Comparison of ENCODE assay signal across 1 cellular context in genomic region chr14:22871200-22871961, GRCh38.
A peak's percentile ranks its signal among the peaks of the same experiment; 100 is the strongest.
TF ChIP-seq lines count a peak whose summit lies in the region.

Gene LRP10 (plus strand): TSS chr14:22871740. CDS start chr14:22872304, 564 bp downstream.

TF ChIP-seq in K562, 482 proteins besides CTCF, POLR2A, EP300 and RAD21 (continued from another document and continues in another):
- TF ChIP-seq CHD7 (IDR thresholded peaks at IDR 0.05; ENCODE audit: low read depth, low read length) (peak; percentile 89), MAFG (tag; conservative IDR thresholded peaks at IDR 0.05) (no peak), THAP12 (CRISPR knock-in tag; IDR thresholded peaks at IDR 0.05) (peak; percentile 67; the same call in 1 of the 2 replicates), ZFP30 (CRISPR knock-in tag; IDR thresholded peaks at IDR 0.05; ENCODE audit: borderline replicate concordance) (no peak), RBM15 (IDR thresholded peaks at IDR 0.05; ENCODE audit: insufficient read depth, low read length) (no peak), ZNF3 (CRISPR knock-in tag; IDR thresholded peaks at IDR 0.05) (no peak), SP2 (IDR thresholded peaks at IDR 0.05; ENCODE audit: extremely low read depth, low read depth, low read length, poor library complexity, severe bottlenecking) (no peak), RB1 (IDR thresholded peaks at IDR 0.05; ENCODE audit: low read depth) (peak; percentile 70), CC2D1A (IDR thresholded peaks at IDR 0.05) (no peak), ID3 (CRISPR knock-in tag; IDR thresholded peaks at IDR 0.05) (no peak), ID3 (tag; IDR thresholded peaks at IDR 0.05) (peak; percentile 27; the same call in 1 of the 2 replicates), SMARCA5 (IDR thresholded peaks at IDR 0.05) (peak; percentile 10; the same call in 1 of the 2 replicates), ZNF282 (CRISPR knock-in tag; IDR thresholded peaks at IDR 0.05) (no peak), ESRRA (IDR thresholded peaks at IDR 0.05; ENCODE audit: borderline replicate concordance, low read depth) (0 out of 2 replicates have a peak, but pooled peaks have one; percentile 14), OTX1 (CRISPR knock-in tag; IDR thresholded peaks at IDR 0.05) (peak; percentile 27; the same call in 1 of the 2 replicates), NBN (IDR thresholded peaks at IDR 0.05; ENCODE audit: low read depth) (peak; percentile 42; the same call in 1 of the 2 replicates), TAF1 (IDR thresholded peaks at IDR 0.05; ENCODE audit: control insufficient read depth, extremely low read depth, insufficient read depth, low read length, severe bottlenecking) (peak; percentile 80), MYC (IDR thresholded peaks at IDR 0.05; ENCODE audit: low read depth, low read length) (0 out of 2 replicates have a peak, but pooled peaks have one; percentile 39), MYC (CRISPR knock-in tag; IDR thresholded peaks at IDR 0.05; ENCODE audit: borderline replicate concordance, low read depth) (no peak), MTA3 (IDR thresholded peaks at IDR 0.05; ENCODE audit: borderline replicate concordance) (0 out of 2 replicates have a peak, but pooled peaks have one; percentile 90), GATAD2A (IDR thresholded peaks at IDR 0.05) (peak; percentile 87), CLOCK (CRISPR knock-in tag; IDR thresholded peaks at IDR 0.05; ENCODE audit: borderline replicate concordance) (no peak), TGIF2 (CRISPR knock-in tag; IDR thresholded peaks at IDR 0.05) (peak; percentile 95), NONO (IDR thresholded peaks at IDR 0.05; ENCODE audit: low read depth in 2 of 2, low read length in 1 of 2) (no peak; a peak in 1 of 4 replicates), PRPF4 (IDR thresholded peaks at IDR 0.05; ENCODE audit: insufficient read depth, low read depth, low read length, poor library complexity, severe bottlenecking) (peak; percentile 31), SOX6 (IDR thresholded peaks at IDR 0.05) (peak; percentile 7; the same call in 1 of the 2 replicates), GABPA (tag; conservative IDR thresholded peaks at IDR 0.05; ENCODE audit: low read depth) (peak; percentile 72), ZNF274 (IDR thresholded peaks at IDR 0.05; ENCODE audit: borderline replicate concordance, low read depth, low read length) (no peak), TCF3 (CRISPR knock-in tag; IDR thresholded peaks at IDR 0.05) (no peak), U2AF2 (optimal IDR thresholded peaks at IDR 0.05; ENCODE audit: low read depth, low read length) (no peak), SPI1 (IDR thresholded peaks at IDR 0.05; ENCODE audit: borderline replicate concordance, low read depth, low read length) (peak; percentile 93), NFYB (IDR thresholded peaks at IDR 0.05; ENCODE audit: extremely low read depth, insufficient read length) (peak; percentile 18), NEUROD1 (IDR thresholded peaks at IDR 0.05; ENCODE audit: borderline replicate concordance, low read depth, low read length, partially characterized antibody) (peak; percentile 6), DPF2 (IDR thresholded peaks at IDR 0.05) (peak; percentile 50; the same call in 1 of the 2 replicates), ZZZ3 (IDR thresholded peaks at IDR 0.05) (no peak), TAF7 (tag; IDR thresholded peaks at IDR 0.05) (0 out of 2 replicates have a peak, but pooled peaks have one; percentile 18), FOXM1 (IDR thresholded peaks at IDR 0.05; ENCODE audit: low read depth) (peak; percentile 29; the same call in 1 of the 2 replicates), FOXM1 (CRISPR knock-in tag; IDR thresholded peaks at IDR 0.05; ENCODE audit: low read depth) (no peak), FOXJ2 (tag; IDR thresholded peaks at IDR 0.05) (peak; percentile 53; the same call in 1 of the 2 replicates), CEBPB (tag; IDR thresholded peaks at IDR 0.05) (peak; percentile 33; the same call in 1 of the 2 replicates), TCFL5 (CRISPR knock-in tag; conservative IDR thresholded peaks at IDR 0.05) (no peak), RNF2 (IDR thresholded peaks at IDR 0.05) (no peak; the same call in 1 of the 2 replicates)
- TF ChIP-seq, protein P1, sequence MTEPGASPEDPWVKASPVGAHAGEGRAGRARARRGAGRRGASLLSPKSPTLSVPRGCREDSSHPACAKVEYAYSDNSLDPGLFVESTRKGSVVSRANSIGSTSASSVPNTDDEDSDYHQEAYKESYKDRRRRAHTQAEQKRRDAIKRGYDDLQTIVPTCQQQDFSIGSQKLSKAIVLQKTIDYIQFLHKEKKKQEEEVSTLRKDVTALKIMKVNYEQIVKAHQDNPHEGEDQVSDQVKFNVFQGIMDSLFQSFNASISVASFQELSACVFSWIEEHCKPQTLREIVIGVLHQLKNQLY (CRISPR knock-in tag; conservative IDR thresholded peaks at IDR 0.05): no peak
- TF ChIP-seq, protein P2, sequence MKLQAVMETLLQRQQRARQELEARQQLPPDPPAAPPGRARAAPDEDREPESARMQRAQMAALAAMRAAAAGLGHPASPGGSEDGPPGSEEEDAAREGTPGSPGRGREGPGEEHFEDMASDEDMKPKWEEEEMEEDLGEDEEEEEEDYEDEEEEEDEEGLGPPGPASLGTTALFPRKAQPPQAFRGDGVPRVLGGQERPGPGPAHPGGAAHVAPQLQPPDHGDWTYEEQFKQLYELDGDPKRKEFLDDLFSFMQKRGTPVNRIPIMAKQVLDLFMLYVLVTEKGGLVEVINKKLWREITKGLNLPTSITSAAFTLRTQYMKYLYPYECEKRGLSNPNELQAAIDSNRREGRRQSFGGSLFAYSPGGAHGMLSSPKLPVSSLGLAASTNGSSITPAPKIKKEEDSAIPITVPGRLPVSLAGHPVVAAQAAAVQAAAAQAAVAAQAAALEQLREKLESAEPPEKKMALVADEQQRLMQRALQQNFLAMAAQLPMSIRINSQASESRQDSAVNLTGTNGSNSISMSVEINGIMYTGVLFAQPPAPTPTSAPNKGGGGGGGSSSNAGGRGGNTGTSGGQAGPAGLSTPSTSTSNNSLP (IDR thresholded peaks at IDR 0.05; ENCODE audit: borderline replicate concordance, low read depth, low read length): peak; percentile 44; the same call in 1 of the 2 replicates
- TF ChIP-seq, protein P3, sequence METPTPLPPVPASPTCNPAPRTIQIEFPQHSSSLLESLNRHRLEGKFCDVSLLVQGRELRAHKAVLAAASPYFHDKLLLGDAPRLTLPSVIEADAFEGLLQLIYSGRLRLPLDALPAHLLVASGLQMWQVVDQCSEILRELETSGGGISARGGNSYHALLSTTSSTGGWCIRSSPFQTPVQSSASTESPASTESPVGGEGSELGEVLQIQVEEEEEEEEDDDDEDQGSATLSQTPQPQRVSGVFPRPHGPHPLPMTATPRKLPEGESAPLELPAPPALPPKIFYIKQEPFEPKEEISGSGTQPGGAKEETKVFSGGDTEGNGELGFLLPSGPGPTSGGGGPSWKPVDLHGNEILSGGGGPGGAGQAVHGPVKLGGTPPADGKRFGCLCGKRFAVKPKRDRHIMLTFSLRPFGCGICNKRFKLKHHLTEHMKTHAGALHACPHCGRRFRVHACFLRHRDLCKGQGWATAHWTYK (CRISPR knock-in tag; IDR thresholded peaks at IDR 0.05): peak; percentile 47; the same call in 1 of the 2 replicates
